In the genomic region with DNA sequence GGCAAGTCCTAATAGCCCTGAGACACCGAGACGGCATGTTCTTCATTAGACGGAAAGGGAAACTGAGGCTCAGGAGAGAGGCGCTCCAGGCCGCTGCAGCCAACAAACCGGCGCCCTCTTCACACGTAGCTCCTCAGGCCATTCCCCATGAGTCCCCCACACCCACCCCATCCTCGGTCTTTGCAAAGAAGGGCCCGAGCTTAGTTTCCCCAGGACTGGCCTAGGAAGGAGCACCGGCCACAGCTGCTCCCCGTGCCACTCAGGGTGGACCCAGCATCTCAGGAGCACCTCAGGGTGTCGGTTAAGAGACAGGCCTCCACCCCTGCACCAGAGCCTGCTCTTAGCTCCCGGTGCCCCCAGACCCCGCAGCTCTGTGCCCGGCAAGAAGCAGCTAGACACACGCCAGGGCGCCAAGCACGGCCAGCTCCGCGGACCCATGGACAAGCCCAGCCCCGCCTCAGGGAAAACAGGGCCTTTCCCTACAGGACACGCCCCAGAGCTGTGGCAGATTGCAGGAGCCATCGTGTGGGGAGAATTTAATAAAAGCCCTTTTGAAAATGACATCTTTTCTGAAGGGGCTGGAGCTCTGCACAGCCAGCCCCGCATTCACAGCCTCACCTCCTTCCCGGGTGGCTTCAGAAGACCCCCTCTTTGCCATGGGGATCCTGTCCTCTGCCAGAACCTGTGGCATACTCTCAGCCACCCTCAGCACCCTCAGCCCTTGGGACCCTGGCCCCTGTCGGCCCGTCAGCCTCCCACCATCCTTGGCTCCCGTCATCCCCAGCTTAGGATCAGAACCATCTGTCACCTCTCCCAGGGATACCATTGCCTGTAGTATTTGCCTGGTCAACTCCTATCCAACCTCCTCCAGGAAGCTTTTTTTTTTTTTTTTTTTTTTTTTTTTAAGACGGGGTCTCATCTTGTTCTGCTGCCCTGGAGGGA, we compare ENCODE assay signal across 14 cellular contexts. TPM values are rescaled to one million over a fixed set of nuclear protein-coding genes. Genes with fewer than 3 reads are reported as not detected.
DNase-seq lines count a peak whose midpoint lies in the region; ATAC-seq, FAIRE-seq and TF ChIP-seq lines count a peak whose summit lies in the region.
"Had no signal": no experiment of that assay in that cellular context is flagged by ENCODE, and none has a peak within 500 bp of the region (broad histone marks: within the 10 kb centered on the region; RNA-seq: fewer than 3 reads in every experiment).

No MANE protein-coding gene starts in this region.

- H3K27ac ChIP-seq in kidney (ENCODE audit: low read depth in 2 of 2, low read length in 2 of 2) (no peak overlapping the region), tibial artery (peak overlapping the region in 1 of 2 donors; percentile 61)

- no peak overlapping the region for H3K4me3 Mint-ChIP-seq in activated T-cell treated with anti-CD3 and anti-CD28 coated beads, Interleukin-2, amount 50 U/mL, for 24 hours
- H3K4me3 Mint-ChIP-seq in activated T-cell treated with anti-CD3 and anti-CD28 coated beads, Interleukin-2, amount 50 U/mL, for 72 hours = no peak overlapping the region

- no peak for ATAC-seq in activated T-cell treated with anti-CD3 and anti-CD28 coated beads, Interleukin-2, amount 50 U/mL, for 72 hours (replicated peaks in 1 of 2)
- no peak for ATAC-seq in GM21367 (IDR thresholded peaks at IDR 0.05; ENCODE audit: unreplicated experiment)
- ATAC-seq in GM18907 (IDR thresholded peaks at IDR 0.05; ENCODE audit: unreplicated experiment) = no peak

- intact Hi-C loops in kidney (cut with DNase I) = no loop called here
- intact Hi-C loops in tibial artery (cut with DNase I; ENCODE audit: low total_unique reads) = loop anchor here (10.0 kb wide), 2 partner anchors 74 to 554 kb away; no protein-coding TSS in a partner anchor

- H3K9me3 ChIP-seq in kidney (ENCODE audit: control insufficient read depth in 1 of 2, low read length in 2 of 2) (no peaks in the 10 kb centered on the region), tibial artery (no peaks in the 10 kb centered on the region)

- no peaks in the 10 kb centered on the region for H3K36me3 ChIP-seq in kidney (ENCODE audit: control insufficient read depth in 1 of 2, insufficient read depth in 2 of 2, low read length in 2 of 2)
- peaks cover 0 to 14% (median 9%) of the 10 kb centered on the region in 3 donors for H3K36me3 ChIP-seq in tibial artery

- no peak for FAIRE-seq in kidney (lab: Jason Lieb, UNC)
- FAIRE-seq: GM18507, TTC549 had no signal

- TF ChIP-seq CTCF in kidney (IDR thresholded peaks at IDR 0.05; ENCODE audit: borderline replicate concordance, extremely low read depth, insufficient read depth) (no peak), tibial artery (IDR thresholded peaks at IDR 0.05) (no peak)

- H3K27me3 Mint-ChIP-seq in activated T-cell treated with anti-CD3 and anti-CD28 coated beads, Interleukin-2, amount 50 U/mL, for 24 hours = no peaks in the 10 kb centered on the region
- H3K27me3 Mint-ChIP-seq in activated T-cell treated with anti-CD3 and anti-CD28 coated beads, Interleukin-2, amount 50 U/mL, for 72 hours (ENCODE audit: low read depth) = no peaks in the 10 kb centered on the region

- no peaks in the 10 kb centered on the region for H3K9me3 Mint-ChIP-seq in activated T-cell treated with anti-CD3 and anti-CD28 coated beads, Interleukin-2, amount 50 U/mL, for 24 hours
- H3K9me3 Mint-ChIP-seq in activated T-cell treated with anti-CD3 and anti-CD28 coated beads, Interleukin-2, amount 50 U/mL, for 72 hours = no peaks in the 10 kb centered on the region

- no peak for DNase-seq in activated T-cell treated with anti-CD3 and anti-CD28 coated beads, Interleukin-2, amount 50 U/mL, for 24 hours
- no peak for DNase-seq in activated T-cell treated with anti-CD3 and anti-CD28 coated beads, Interleukin-2, amount 50 U/mL, for 72 hours
- DNase-seq in NCI-H82 (lab: John Stamatoyannopoulos, UW) (peak; percentile 88), kidney (peak; percentile 82), tibial artery (no peak), NOMO-1 treated with dmso at 0.1 percent for 144 hours (lab: John Stamatoyannopoulos, UW; ENCODE audit: unreplicated experiment) (no peak)
- DNase-seq: effector CD8-positive, alpha-beta T cell; Karpas-422; NCI-H2029 treated with DMSO at 0.1 percent for 48 hours; Right ventricle myocardium superior had no signal

- no peak overlapping the region for H3K9ac ChIP-seq in kidney (ENCODE audit: low read length in 2 of 2)

- no peaks in the 10 kb centered on the region for H3K27me3 ChIP-seq in tibial artery

- H3K4me1 ChIP-seq in kidney (ENCODE audit: control insufficient read depth in 1 of 2, insufficient read depth in 1 of 2, low read depth in 1 of 2, low read length in 2 of 2) = peaks cover 5 to 9% of the 10 kb centered on the region in 2 donors
- peaks cover 0 to 27% (median 24%) of the 10 kb centered on the region in 4 donors for H3K4me1 ChIP-seq in tibial artery

- H3K4me1 Mint-ChIP-seq in activated T-cell treated with anti-CD3 and anti-CD28 coated beads, Interleukin-2, amount 50 U/mL, for 24 hours (ENCODE audit: low read depth) = peaks cover 18% of the 10 kb centered on the region
- peaks cover 15% of the 10 kb centered on the region for H3K4me1 Mint-ChIP-seq in activated T-cell treated with anti-CD3 and anti-CD28 coated beads, Interleukin-2, amount 50 U/mL, for 72 hours (ENCODE audit: low read depth)

- peak overlapping the region; percentile 26 for H3K27ac Mint-ChIP-seq in activated T-cell treated with anti-CD3 and anti-CD28 coated beads, Interleukin-2, amount 50 U/mL, for 24 hours
- no peak overlapping the region for H3K27ac Mint-ChIP-seq in activated T-cell treated with anti-CD3 and anti-CD28 coated beads, Interleukin-2, amount 50 U/mL, for 72 hours

- H3K36me3 Mint-ChIP-seq in activated T-cell treated with anti-CD3 and anti-CD28 coated beads, Interleukin-2, amount 50 U/mL, for 24 hours (ENCODE audit: low read depth) = peaks cover 32% of the 10 kb centered on the region
- peaks cover 0 to 4% of the 10 kb centered on the region in 2 donors for H3K36me3 Mint-ChIP-seq in activated T-cell treated with anti-CD3 and anti-CD28 coated beads, Interleukin-2, amount 50 U/mL, for 72 hours (ENCODE audit: insufficient read depth in 2 of 2)

- peak overlapping the region in 1 of 2 donors; percentile 17 for H3K4me3 ChIP-seq in kidney (ENCODE audit: low read length in 2 of 2)
- peak overlapping the region; percentile 53 to 61 for H3K4me3 ChIP-seq in tibial artery

RNA-seq across cellular contexts. Expression of gene LGMN, which starts 59.7 kb away (rescaled TPM):
- total RNA-seq in activated T-cell treated with anti-CD3 and anti-CD28 coated beads, Interleukin-2, amount 50 U/mL, for 72 hours = 1 to 10 TPM; 2.5 to 4.7 TPM
- total RNA-seq in kidney = 66.3 TPM
- 200 TPM for polyA plus RNA-seq in kidney (ENCODE audit: insufficient read depth, low read depth, low replicate concordance)

Comparison
In these comparisons a context has a peak if more than half of its experiments do, and no peak if none do; other contexts are left out.
1. DNase-seq: peak in NCI-H82 (single experiment) and kidney (single experiment); none in activated T-cell treated with anti-CD3 and anti-CD28 coated beads, Interleukin-2, amount 50 U/mL, for 24 hours (single experiment), activated T-cell treated with anti-CD3 and anti-CD28 coated beads, Interleukin-2, amount 50 U/mL, for 72 hours (0 of 2), tibial artery (0 of 2) and NOMO-1 treated with dmso at 0.1 percent for 144 hours (single experiment).
2. RNA of gene LGMN, which starts 59.7 kb away (total RNA-seq): 66.3 TPM in kidney (single experiment); 2.5 to 4.7 TPM in activated T-cell treated with anti-CD3 and anti-CD28 coated beads, Interleukin-2, amount 50 U/mL, for 72 hours; every median in the first group is over 10 times any median in the second.